Comparison of ENCODE assay signal across 16 cellular contexts in the genomic region with DNA sequence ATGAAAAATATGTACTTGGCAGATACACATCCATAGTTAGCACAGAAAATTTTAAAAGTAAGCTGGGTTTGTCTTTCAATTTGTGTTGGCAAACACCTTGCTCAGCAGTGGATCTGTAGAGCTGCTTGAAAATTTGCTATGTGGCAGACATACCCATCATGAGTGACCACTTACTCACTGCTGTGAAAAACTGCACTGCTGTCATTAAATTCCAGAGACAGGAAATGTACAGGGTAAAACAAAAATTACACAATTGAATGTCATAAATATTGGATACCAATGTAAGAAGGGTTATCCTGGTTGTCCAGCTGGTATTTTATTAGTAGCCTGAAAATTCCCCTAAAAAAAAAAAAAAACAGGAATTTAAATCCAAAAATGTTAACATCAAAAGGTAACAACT. TPM values are rescaled to one million over a fixed set of nuclear protein-coding genes. Genes with fewer than 3 reads are reported as not detected.
A peak's percentile ranks its signal among the peaks of the same experiment; 100 is the strongest.
DNase-seq lines count a peak whose midpoint lies in the region; ATAC-seq and TF ChIP-seq lines count a peak whose summit lies in the region.
"Had no signal": no experiment of that assay in that cellular context is flagged by ENCODE, and none has a peak within 500 bp of the region (broad histone marks: within the 10 kb centered on the region; RNA-seq: fewer than 3 reads in every experiment).

No MANE protein-coding gene starts in this region.

- no TSS peak for BruUV-seq in PC-3 (replicated peaks; lab: Mats Ljungman, UMichigan)

- no peaks in the 10 kb centered on the region for H3K9me3 Mint-ChIP-seq in activated CD8-positive, alpha-beta T cell treated with anti-CD3 and anti-CD28 coated beads for 36 hours
- no peaks in the 10 kb centered on the region for H3K9me3 Mint-ChIP-seq in activated CD8-positive, alpha-beta T cell treated with anti-CD3 and anti-CD28 coated beads, Interleukin-2, amount 10 ng/mL, durations not matched to agents 7 days and 5 days (ENCODE audit: insufficient read depth)
- no peaks in the 10 kb centered on the region for H3K9me3 Mint-ChIP-seq in endothelial cell (ENCODE audit: unreplicated experiment)

- no peak overlapping the region for H3K4me3 Mint-ChIP-seq in activated CD8-positive, alpha-beta T cell treated with anti-CD3 and anti-CD28 coated beads for 36 hours
- H3K4me3 Mint-ChIP-seq in activated CD8-positive, alpha-beta T cell treated with anti-CD3 and anti-CD28 coated beads, Interleukin-2, amount 10 ng/mL, durations not matched to agents 7 days and 5 days, result no peak overlapping the region
- H3K4me3 Mint-ChIP-seq in endothelial cell (ENCODE audit: unreplicated experiment), result no peak overlapping the region

- H2AFZ ChIP-seq in PC-3 (ENCODE audit: low read length), result no peak overlapping the region

- H3K79me2 ChIP-seq in PC-3 (ENCODE audit: low read length), result no peaks in the 10 kb centered on the region

- no peaks in the 10 kb centered on the region for H3K27me3 ChIP-seq in PC-3 (ENCODE audit: low read length)
- H3K27me3 ChIP-seq: neutrophil had no signal

- no peak overlapping the region for H3K4me2 ChIP-seq in PC-3 (ENCODE audit: low read length)
- H3K4me2 ChIP-seq: A549 had no signal

- peaks cover 4% of the 10 kb centered on the region for H3F3A ChIP-seq in PC-3 (ENCODE audit: low read length, unreplicated experiment)

- no peak for DNase-seq in activated CD8-positive, alpha-beta T cell treated with anti-CD3 and anti-CD28 coated beads for 36 hours
- no peak for DNase-seq in activated CD8-positive, alpha-beta T cell treated with anti-CD3 and anti-CD28 coated beads, Interleukin-2, amount 10 ng/mL, durations not matched to agents 7 days and 5 days
- peak; percentile 43 for DNase-seq in PC-3
- DNase-seq in epithelial cell of esophagus (ENCODE audit: low read depth), result peak; percentile 22
- DNase-seq in skeletal muscle cell (ENCODE audit: low read depth), result peak; percentile 19
- no peak for DNase-seq in DMS153 treated with DMSO at 0.1 percent for 48 hours (lab: John Stamatoyannopoulos, UW; ENCODE audit: unreplicated experiment)
- DNase-seq in endothelial cell (ENCODE audit: low spot score), result no peak
- no peak for DNase-seq in NCI-H1694 treated with DMSO at 0.1 percent for 48 hours (lab: John Stamatoyannopoulos, UW)
- DNase-seq: activated CD4-positive, alpha-beta T cell treated with anti-CD3 and anti-CD28 coated beads, Interleukin-2, amount 50 U/mL, for 4 hours; activated effector memory CD4-positive, alpha-beta T cell treated with anti-CD3 and anti-CD28 coated beads, Interleukin-2, amount 50 U/mL, for 16 hours; central memory CD4-positive, alpha-beta T cell; NCI-H2081 had no signal

- no peak overlapping the region for H3K27ac ChIP-seq in PC-3 (ENCODE audit: low read length)
- H3K27ac ChIP-seq: A549, neutrophil had no signal

- POLR2A ChIA-PET in activated CD8-positive, alpha-beta T cell treated with anti-CD3 and anti-CD28 coated beads for 36 hours (lab: Charles Lee), result interaction anchor here (0.6 to 1.2 kb wide), 2 partner anchors 11 to 210 kb away, joined by 3 read pairs; no protein-coding TSS in a partner anchor
- POLR2A ChIA-PET in activated CD8-positive, alpha-beta T cell treated with anti-CD3 and anti-CD28 coated beads, Interleukin-2, amount 10 ng/mL, durations not matched to agents 7 days and 5 days (lab: Charles Lee), result no interaction called here
- POLR2A ChIA-PET in PC-3 (lab: Charles Lee; ENCODE audit: unreplicated experiment), result interaction anchor here (0.7 kb wide), 1 partner anchor 31 kb away, joined by 3 read pairs; no protein-coding TSS in a partner anchor

- peaks cover 53% of the 10 kb centered on the region for H3K36me3 ChIP-seq in PC-3 (ENCODE audit: low read depth, low read length)

- intact Hi-C loops in activated CD8-positive, alpha-beta T cell treated with anti-CD3 and anti-CD28 coated beads for 36 hours (cut with micrococcal nuclease), result no loop called here
- intact Hi-C loops in PC-3 (cut with micrococcal nuclease), result no loop called here

- peak overlapping the region; percentile 47 for H3K27ac Mint-ChIP-seq in activated CD8-positive, alpha-beta T cell treated with anti-CD3 and anti-CD28 coated beads for 36 hours
- H3K27ac Mint-ChIP-seq in activated CD8-positive, alpha-beta T cell treated with anti-CD3 and anti-CD28 coated beads, Interleukin-2, amount 10 ng/mL, durations not matched to agents 7 days and 5 days, result no peak overlapping the region
- H3K27ac Mint-ChIP-seq in endothelial cell (ENCODE audit: unreplicated experiment), result no peak overlapping the region

- H3K9me2 ChIP-seq in PC-3 (replicated peaks; ENCODE audit: low read length), result no peaks in the 10 kb centered on the region

- TF ChIP-seq CTCF in activated CD8-positive, alpha-beta T cell treated with anti-CD3 and anti-CD28 coated beads for 36 hours (IDR thresholded peaks at IDR 0.05), result no peak
- TF ChIP-seq CTCF in PC-3 (conservative IDR thresholded peaks at IDR 0.05; ENCODE audit: low read depth, low read length) (no peak), epithelial cell of esophagus (IDR thresholded peaks at IDR 0.05; ENCODE audit: insufficient read depth, low read depth, low read length, missing control alignments) (no peak), endothelial cell (IDR thresholded peaks at IDR 0.05; ENCODE audit: unreplicated experiment) (no peak)

- no peaks in the 10 kb centered on the region for H3K9me3 ChIP-seq in PC-3 (ENCODE audit: low read length)
- H3K9me3 ChIP-seq: A549, HAP-1, neutrophil had no signal

- CTCF ChIA-PET in activated CD8-positive, alpha-beta T cell treated with anti-CD3 and anti-CD28 coated beads for 36 hours (lab: Charles Lee), result no interaction called here
- CTCF ChIA-PET in activated CD8-positive, alpha-beta T cell treated with anti-CD3 and anti-CD28 coated beads, Interleukin-2, amount 10 ng/mL, durations not matched to agents 7 days and 5 days (lab: Charles Lee), result interaction anchor here (1.1 to 4.2 kb wide), 4 partner anchors 8 to 264 kb away, joined by 3 to 22 read pairs (median 8); no protein-coding TSS in a partner anchor
- CTCF ChIA-PET in PC-3 (lab: Charles Lee), result no interaction called here

- H3K9ac ChIP-seq in PC-3 (ENCODE audit: low read length), result no peak overlapping the region

- H3K4me1 Mint-ChIP-seq in activated CD8-positive, alpha-beta T cell treated with anti-CD3 and anti-CD28 coated beads for 36 hours (ENCODE audit: low read depth), result no peaks in the 10 kb centered on the region
- no peaks in the 10 kb centered on the region for H3K4me1 Mint-ChIP-seq in activated CD8-positive, alpha-beta T cell treated with anti-CD3 and anti-CD28 coated beads, Interleukin-2, amount 10 ng/mL, durations not matched to agents 7 days and 5 days (ENCODE audit: low read depth)
- no peaks in the 10 kb centered on the region for H3K4me1 Mint-ChIP-seq in endothelial cell (ENCODE audit: unreplicated experiment)

- ATAC-seq in activated CD8-positive, alpha-beta T cell treated with anti-CD3 and anti-CD28 coated beads for 36 hours, result no peak
- ATAC-seq in activated CD8-positive, alpha-beta T cell treated with anti-CD3 and anti-CD28 coated beads, Interleukin-2, amount 10 ng/mL, durations not matched to agents 7 days and 5 days, result no peak
- peak; percentile 79 for ATAC-seq in PC-3
- ATAC-seq: A549 had no signal

- H3K4me3 ChIP-seq in PC-3 (ENCODE audit: low read length), result no peak overlapping the region
- no peak overlapping the region for H3K4me3 ChIP-seq in epithelial cell of esophagus (ENCODE audit: low read length)
- no peak overlapping the region for H3K4me3 ChIP-seq in skeletal muscle cell (ENCODE audit: low read depth, low read length)
- H3K4me3 ChIP-seq: A549, HAP-1, lung had no signal

- peaks cover 29% of the 10 kb centered on the region for H3K36me3 Mint-ChIP-seq in activated CD8-positive, alpha-beta T cell treated with anti-CD3 and anti-CD28 coated beads for 36 hours (ENCODE audit: low read depth)
- peaks cover 42% of the 10 kb centered on the region for H3K36me3 Mint-ChIP-seq in activated CD8-positive, alpha-beta T cell treated with anti-CD3 and anti-CD28 coated beads, Interleukin-2, amount 10 ng/mL, durations not matched to agents 7 days and 5 days (ENCODE audit: low read depth)
- peaks cover 33% of the 10 kb centered on the region for H3K36me3 Mint-ChIP-seq in endothelial cell (ENCODE audit: low read depth, unreplicated experiment)

- H3K27me3 Mint-ChIP-seq in activated CD8-positive, alpha-beta T cell treated with anti-CD3 and anti-CD28 coated beads for 36 hours, result no peaks in the 10 kb centered on the region
- H3K27me3 Mint-ChIP-seq in activated CD8-positive, alpha-beta T cell treated with anti-CD3 and anti-CD28 coated beads, Interleukin-2, amount 10 ng/mL, durations not matched to agents 7 days and 5 days (ENCODE audit: low read depth), result no peaks in the 10 kb centered on the region
- no peaks in the 10 kb centered on the region for H3K27me3 Mint-ChIP-seq in endothelial cell (ENCODE audit: unreplicated experiment)

- no peaks in the 10 kb centered on the region for H4K20me1 ChIP-seq in PC-3 (ENCODE audit: low read length)

- H3K4me1 ChIP-seq in PC-3 (ENCODE audit: insufficient read depth, low read length), result no peaks in the 10 kb centered on the region
- H3K4me1 ChIP-seq: A549, HAP-1 had no signal

RNA-seq across cellular contexts. Expression of a gene that starts 24.5 kb away (rescaled TPM):
- 10 to 100 TPM; 30.8 to 35.3 TPM for total RNA-seq in activated CD8-positive, alpha-beta T cell treated with anti-CD3 and anti-CD28 coated beads for 36 hours
- 10 to 100 TPM; 37.0 to 39.0 TPM for total RNA-seq in activated CD8-positive, alpha-beta T cell treated with anti-CD3 and anti-CD28 coated beads, Interleukin-2, amount 10 ng/mL, durations not matched to agents 7 days and 5 days
- total RNA-seq in PC-3 (2014; rRNA removed) (63.1 and 81.5 TPM in 2 replicates), endothelial cell (ENCODE audit: unreplicated experiment) (14.2 TPM)

RNA-seq across cellular contexts. Expression of a gene that starts 24.8 kb away (rescaled TPM):
- 10 to 100 TPM; 97.9 to 99.4 TPM for total RNA-seq in activated CD8-positive, alpha-beta T cell treated with anti-CD3 and anti-CD28 coated beads for 36 hours
- total RNA-seq in activated CD8-positive, alpha-beta T cell treated with anti-CD3 and anti-CD28 coated beads, Interleukin-2, amount 10 ng/mL, durations not matched to agents 7 days and 5 days, result 10 to 100 TPM; 81.6 to 82.9 TPM
- total RNA-seq in PC-3 (2014; rRNA removed) (25.9 and 37.1 TPM in 2 replicates), endothelial cell (ENCODE audit: unreplicated experiment) (41.1 TPM)

RNA-seq across cellular contexts. Expression of a gene that starts 49.2 kb away (rescaled TPM):
- total RNA-seq in activated CD8-positive, alpha-beta T cell treated with anti-CD3 and anti-CD28 coated beads for 36 hours, result 100 to 1,000 TPM; 121 to 122 TPM
- 100 to 1,000 TPM; 122 to 126 TPM for total RNA-seq in activated CD8-positive, alpha-beta T cell treated with anti-CD3 and anti-CD28 coated beads, Interleukin-2, amount 10 ng/mL, durations not matched to agents 7 days and 5 days
- total RNA-seq in PC-3 (2014; rRNA removed) (46.9 and 51.1 TPM in 2 replicates), endothelial cell (ENCODE audit: unreplicated experiment) (92.6 TPM)

RNA-seq across cellular contexts. Expression of a gene that starts 49.8 kb away (rescaled TPM):
- total RNA-seq in activated CD8-positive, alpha-beta T cell treated with anti-CD3 and anti-CD28 coated beads for 36 hours, result 10 to 100 TPM; 51.3 to 59.2 TPM
- total RNA-seq in activated CD8-positive, alpha-beta T cell treated with anti-CD3 and anti-CD28 coated beads, Interleukin-2, amount 10 ng/mL, durations not matched to agents 7 days and 5 days, result 10 to 100 TPM; 47.4 to 57.2 TPM
- total RNA-seq in PC-3 (2014; rRNA removed), result 17.7 and 25.9 TPM in 2 replicates
- total RNA-seq in endothelial cell (ENCODE audit: unreplicated experiment), result 57.6 TPM

Comparison
In these comparisons a context has a peak if more than half of its experiments do, and no peak if none do; other contexts are left out.
1. DNase-seq: peak in PC-3 (single experiment), epithelial cell of esophagus (single experiment) and skeletal muscle cell (single experiment); none in activated CD8-positive, alpha-beta T cell treated with anti-CD3 and anti-CD28 coated beads for 36 hours (single experiment), activated CD8-positive, alpha-beta T cell treated with anti-CD3 and anti-CD28 coated beads, Interleukin-2, amount 10 ng/mL, durations not matched to agents 7 days and 5 days (single experiment), DMS153 treated with DMSO at 0.1 percent for 48 hours (single experiment), endothelial cell (single experiment) and NCI-H1694 treated with DMSO at 0.1 percent for 48 hours (single experiment).